2 cellular contexts compared by ENCODE assay signal in the genomic region with DNA sequence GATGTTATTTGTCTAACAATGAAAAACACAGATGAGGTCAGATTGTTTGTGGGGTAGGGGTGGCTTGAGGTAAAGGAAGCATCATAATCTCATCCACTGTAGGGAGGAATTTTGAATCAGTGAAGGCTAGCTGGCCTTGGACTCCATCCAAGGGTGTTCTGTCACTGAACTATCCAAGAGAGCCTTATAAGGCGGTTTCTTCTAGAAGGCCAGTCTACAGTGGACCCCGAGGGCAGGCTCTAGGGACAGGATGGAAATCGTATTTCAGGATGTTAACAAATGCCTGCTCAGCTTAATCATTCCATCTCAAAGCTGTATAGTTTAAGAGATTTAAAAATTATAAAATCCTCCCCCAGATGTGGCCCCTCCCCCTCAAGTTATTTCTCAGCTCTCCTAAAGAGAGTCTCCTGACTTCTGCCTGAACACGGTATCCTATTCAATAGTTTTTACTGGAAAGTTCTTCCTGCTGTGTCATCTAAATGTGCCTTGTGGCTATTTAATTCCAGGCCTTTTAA.
TF ChIP-seq lines count a peak whose summit lies in the region.

No MANE protein-coding gene starts in this region.

TF ChIP-seq in PFSK-1, 5 proteins besides CTCF, POLR2A, EP300 and RAD21:
- TF ChIP-seq, protein P1, sequence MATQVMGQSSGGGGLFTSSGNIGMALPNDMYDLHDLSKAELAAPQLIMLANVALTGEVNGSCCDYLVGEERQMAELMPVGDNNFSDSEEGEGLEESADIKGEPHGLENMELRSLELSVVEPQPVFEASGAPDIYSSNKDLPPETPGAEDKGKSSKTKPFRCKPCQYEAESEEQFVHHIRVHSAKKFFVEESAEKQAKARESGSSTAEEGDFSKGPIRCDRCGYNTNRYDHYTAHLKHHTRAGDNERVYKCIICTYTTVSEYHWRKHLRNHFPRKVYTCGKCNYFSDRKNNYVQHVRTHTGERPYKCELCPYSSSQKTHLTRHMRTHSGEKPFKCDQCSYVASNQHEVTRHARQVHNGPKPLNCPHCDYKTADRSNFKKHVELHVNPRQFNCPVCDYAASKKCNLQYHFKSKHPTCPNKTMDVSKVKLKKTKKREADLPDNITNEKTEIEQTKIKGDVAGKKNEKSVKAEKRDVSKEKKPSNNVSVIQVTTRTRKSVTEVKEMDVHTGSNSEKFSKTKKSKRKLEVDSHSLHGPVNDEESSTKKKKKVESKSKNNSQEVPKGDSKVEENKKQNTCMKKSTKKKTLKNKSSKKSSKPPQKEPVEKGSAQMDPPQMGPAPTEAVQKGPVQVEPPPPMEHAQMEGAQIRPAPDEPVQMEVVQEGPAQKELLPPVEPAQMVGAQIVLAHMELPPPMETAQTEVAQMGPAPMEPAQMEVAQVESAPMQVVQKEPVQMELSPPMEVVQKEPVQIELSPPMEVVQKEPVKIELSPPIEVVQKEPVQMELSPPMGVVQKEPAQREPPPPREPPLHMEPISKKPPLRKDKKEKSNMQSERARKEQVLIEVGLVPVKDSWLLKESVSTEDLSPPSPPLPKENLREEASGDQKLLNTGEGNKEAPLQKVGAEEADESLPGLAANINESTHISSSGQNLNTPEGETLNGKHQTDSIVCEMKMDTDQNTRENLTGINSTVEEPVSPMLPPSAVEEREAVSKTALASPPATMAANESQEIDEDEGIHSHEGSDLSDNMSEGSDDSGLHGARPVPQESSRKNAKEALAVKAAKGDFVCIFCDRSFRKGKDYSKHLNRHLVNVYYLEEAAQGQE (IDR thresholded peaks at IDR 0.05; ENCODE audit: insufficient read depth in 1 of 2, low read depth in 2 of 2, low read length in 2 of 2): no peak
- TF ChIP-seq FOXP2 (optimal IDR thresholded peaks at IDR 0.05; ENCODE audit: borderline replicate concordance, extremely low read depth, extremely low read length, insufficient read depth) (no peak), SIN3A (IDR thresholded peaks at IDR 0.05; ENCODE audit: borderline replicate concordance, insufficient read depth, low read length) (0 out of 2 replicates have a peak, but pooled peaks have one; percentile 35), TAF1 (IDR thresholded peaks at IDR 0.05; ENCODE audit: borderline replicate concordance, insufficient read depth, low read length) (no peak)
TF ChIP-seq in PFSK-1: peak in this region for 1.

TF ChIP-seq in endothelial cell of umbilical vein, 7 proteins besides CTCF, POLR2A, EP300 and RAD21 (continued from another document):
- TF ChIP-seq EZH2 (IDR thresholded peaks at IDR 0.05; ENCODE audit: borderline replicate concordance, low read depth, low read length, severe bottlenecking): no peak
- TF ChIP-seq JUN (IDR thresholded peaks at IDR 0.05; ENCODE audit: borderline replicate concordance, insufficient read depth, insufficient read length, low read depth): peak; percentile 43
- TF ChIP-seq MYC (IDR thresholded peaks at IDR 0.05; ENCODE audit: low read depth, low read length): no peak
- TF ChIP-seq GATA2 (IDR thresholded peaks at IDR 0.05; ENCODE audit: insufficient read depth, insufficient read length, low read depth, low read length): peak; percentile 54
